ENCODE assay signal across 32 cellular contexts in the genomic region with DNA sequence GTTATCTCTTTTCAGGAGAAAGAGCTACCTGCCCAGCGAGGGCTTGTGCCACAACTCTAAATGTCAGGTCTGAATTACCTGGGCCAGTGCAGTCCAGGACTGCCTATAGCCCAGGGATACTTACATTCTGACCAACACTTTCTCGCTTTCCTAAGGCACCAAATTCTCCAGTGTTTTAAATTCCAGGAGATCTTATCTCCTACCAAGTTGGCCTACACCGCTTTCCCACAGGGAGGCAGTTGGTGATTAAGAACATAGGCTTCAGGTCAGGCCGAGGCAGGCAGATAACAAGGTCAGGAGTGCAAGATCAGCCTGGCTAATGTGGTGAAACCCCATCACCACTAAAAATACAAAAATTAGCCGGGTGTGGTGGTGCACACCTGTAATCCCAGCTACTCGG.
"Had no signal": no experiment of that assay in that cellular context is flagged by ENCODE, and none has a peak within 500 bp of the region (broad histone marks: within the 10 kb centered on the region; RNA-seq: fewer than 3 reads in every experiment).

No MANE protein-coding gene starts in this region.

- H3K4me3 ChIP-seq: coronary artery, esophagus squamous epithelium, heart right ventricle, lower lobe of right lung, ovary, psoas muscle, skin epidermis, spleen, thoracic aorta, tibial nerve, upper lobe of right lung, uterus had no signal

- H3K27me3 Mint-ChIP-seq: stimulated activated naive B cell treated with anti-CD40 and anti-IgM and Interleukin-4, amounts not matched to agents 10 μg/mL and 1 μg/mL and 100 μg/mL, for 72 hours; stimulated activated naive CD8-positive, alpha-beta T cell treated with anti-CD3 and anti-CD28 coated beads, Interleukin-15, Interleukin-2, amounts not matched to agents 100 ng/mL and 50 ng/mL, for 24 hours had no signal

- H3K4me3 Mint-ChIP-seq: memory B cell; naive thymus-derived CD4-positive, alpha-beta T cell; nephron; stimulated activated naive B cell treated with anti-CD40 and anti-IgM and Interleukin-4, amounts not matched to agents 10 μg/mL and 1 μg/mL and 100 μg/mL, for 72 hours; stimulated activated naive CD8-positive, alpha-beta T cell treated with anti-CD3 and anti-CD28 coated beads, Interleukin-15, Interleukin-2, amounts not matched to agents 100 ng/mL and 50 ng/mL, for 24 hours had no signal

- DNase-seq: dermis blood vessel endothelial cell; effector memory CD4-positive, alpha-beta T cell; erythroblast; esophagus squamous epithelium; foreskin melanocyte; glutamatergic neuron; heart right ventricle; hippocampal formation; kidney glomerular epithelial cell; left colon; left ventricle myocardium superior; lower lobe of right lung; midbrain; naive thymus-derived CD4-positive, alpha-beta T cell; nucleus accumbens; ovary; posterior cingulate gyrus; psoas muscle; right cardiac atrium; spleen; stimulated activated CD4-positive, alpha-beta T cell treated with anti-CD3 and anti-CD28 coated beads, Interleukin-15, amount 100 ng/mL, for 24 hours; stimulated activated CD4-positive, alpha-beta T cell treated with anti-CD3 and anti-CD28 coated beads, Interleukin-2, amount 100 ng/mL, for 48 hours; stimulated activated naive B cell treated with anti-CD40 and anti-IgM and Interleukin-4, amounts not matched to agents 10 μg/mL and 1 μg/mL and 100 μg/mL, for 72 hours; upper lobe of right lung; uterus had no signal

- H3K9me3 ChIP-seq: lower lobe of right lung, ovary, psoas muscle, thoracic aorta, tibial nerve, upper lobe of right lung, uterus had no signal

- H3K4me1 Mint-ChIP-seq: memory B cell; naive thymus-derived CD4-positive, alpha-beta T cell; stimulated activated naive B cell treated with anti-CD40 and anti-IgM and Interleukin-4, amounts not matched to agents 10 μg/mL and 1 μg/mL and 100 μg/mL, for 72 hours had no signal

- H3K27me3 ChIP-seq: esophagus squamous epithelium, heart right ventricle, ovary, spleen, tibial nerve, upper lobe of right lung, uterus had no signal

- H3K27ac ChIP-seq: coronary artery, esophagus squamous epithelium, heart right ventricle, lower lobe of right lung, ovary, psoas muscle, skin epidermis, spleen, thoracic aorta, tibial nerve, upper lobe of right lung, uterus had no signal

- H3K27ac Mint-ChIP-seq: memory B cell; naive thymus-derived CD4-positive, alpha-beta T cell; nephron; stimulated activated naive B cell treated with anti-CD40 and anti-IgM and Interleukin-4, amounts not matched to agents 10 μg/mL and 1 μg/mL and 100 μg/mL, for 72 hours; stimulated activated naive CD8-positive, alpha-beta T cell treated with anti-CD3 and anti-CD28 coated beads, Interleukin-15, Interleukin-2, amounts not matched to agents 100 ng/mL and 50 ng/mL, for 24 hours had no signal

- H3K4me1 ChIP-seq: esophagus squamous epithelium, heart right ventricle, lower lobe of right lung, psoas muscle, spleen, tibial nerve, upper lobe of right lung, uterus had no signal

- H3K9me3 Mint-ChIP-seq: stimulated activated naive CD8-positive, alpha-beta T cell treated with anti-CD3 and anti-CD28 coated beads, Interleukin-15, Interleukin-2, amounts not matched to agents 100 ng/mL and 50 ng/mL, for 24 hours had no signal

- H3K36me3 ChIP-seq: esophagus squamous epithelium, heart right ventricle, lower lobe of right lung, ovary, spleen, thoracic aorta, upper lobe of right lung, uterus had no signal
